23 cellular contexts compared by ENCODE assay signal in the genomic region with DNA sequence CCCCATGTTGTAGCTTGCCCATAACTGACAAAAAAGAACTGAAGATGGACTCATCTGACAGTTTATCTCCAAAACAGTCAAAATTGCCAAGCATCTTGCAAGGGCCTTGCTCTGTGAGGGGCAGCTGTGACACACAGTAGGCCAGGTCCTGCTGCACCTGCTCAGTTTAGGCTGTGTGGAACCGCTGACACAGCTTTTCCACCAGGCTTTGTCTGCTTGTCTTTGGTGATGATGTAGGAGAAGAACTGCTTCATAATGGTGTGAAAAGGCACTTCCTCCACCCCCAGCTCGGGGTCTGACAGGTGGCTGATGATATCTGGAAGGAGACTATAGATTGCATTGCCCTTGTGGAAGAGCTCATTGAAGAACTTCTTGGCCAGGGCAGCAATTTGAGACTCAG.
"Had no signal": no experiment of that assay in that cellular context is flagged by ENCODE, and none has a peak within 500 bp of the region (broad histone marks: within the 10 kb centered on the region; RNA-seq: fewer than 3 reads in every experiment).

No MANE protein-coding gene starts in this region.

- H3K4me1 ChIP-seq: foreskin keratinocyte, gastroesophageal sphincter, neural progenitor cell, parathyroid adenoma, prostate gland, thyroid gland, vagina had no signal

- H3K4me3 ChIP-seq: colonic mucosa, gastroesophageal sphincter, heart left ventricle, hepatocyte, lung, neural progenitor cell, prostate gland, right atrium auricular region, sigmoid colon, stomach, thyroid gland, vagina had no signal

- FAIRE-seq: kidney had no signal

- H3K36me3 ChIP-seq: colonic mucosa, gastroesophageal sphincter, heart left ventricle, neural progenitor cell, prostate gland, right atrium auricular region, sigmoid colon, stomach, thyroid gland, vagina had no signal

- H3K27me3 ChIP-seq: colonic mucosa, foreskin keratinocyte, gastroesophageal sphincter, heart left ventricle, hepatocyte, neural progenitor cell, right atrium auricular region, sigmoid colon, stomach, thyroid gland, vagina had no signal

- H3K79me2 ChIP-seq: hepatocyte, parathyroid adenoma had no signal

- H3K4me2 ChIP-seq: hepatocyte, neural progenitor cell had no signal

- H3K27ac ChIP-seq: colonic mucosa, epithelial cell of prostate, foreskin keratinocyte, gastroesophageal sphincter, heart left ventricle, hepatocyte, neural progenitor cell, parathyroid adenoma, prostate gland, right atrium auricular region, sigmoid colon, stomach, thyroid gland, vagina had no signal

- DNase-seq: colonic mucosa; effector CD8-positive, alpha-beta T cell; endodermal cell; foreskin keratinocyte; heart left ventricle; kidney; sigmoid colon; stimulated activated CD4-positive, alpha-beta T cell treated with anti-CD3 and anti-CD28 coated beads, Interleukin-2, amount 100 ng/mL, for 48 hours; stimulated activated naive B cell treated with anti-CD40 and anti-IgM and Interleukin-4, amounts not matched to agents 10 μg/mL and 1 μg/mL and 100 μg/mL, for 72 hours; stomach; thyroid gland; trophoblast cell had no signal

- H2AFZ ChIP-seq: hepatocyte, neural progenitor cell, parathyroid adenoma had no signal

- H3K9ac ChIP-seq: neural progenitor cell, parathyroid adenoma had no signal

- H3K9me3 ChIP-seq: colonic mucosa, gastroesophageal sphincter, heart left ventricle, prostate gland, right atrium auricular region, sigmoid colon, stomach, thyroid gland, vagina had no signal

- ATAC-seq: esophagus mucosa; foreskin keratinocyte; gastroesophageal sphincter; heart left ventricle; left lobe of liver; stimulated activated naive B cell treated with anti-CD40 and anti-IgM and Interleukin-4, amounts not matched to agents 10 μg/mL and 1 μg/mL and 100 μg/mL, for 72 hours had no signal
